In genomic region chr9:123268240-123268949, GRCh38 we compare ENCODE assay signal across 1 cellular context.
TF ChIP-seq lines count a peak whose summit lies in the region.

STRBP (minus strand) TSS chr9:123268586; CDS start chr9:123184134, 84,452 bp downstream.

TF ChIP-seq in HepG2, 621 proteins besides CTCF, POLR2A, EP300 and RAD21 (continued from another document):
- no peak for TF ChIP-seq BRF2 (CRISPR knock-in tag; IDR thresholded peaks at IDR 0.05)
- TF ChIP-seq CEBPB (IDR thresholded peaks at IDR 0.05; ENCODE audit: borderline replicate concordance, low read depth, low read length), result no peak
- TF ChIP-seq NFIB (CRISPR knock-in tag; IDR thresholded peaks at IDR 0.05; ENCODE audit: borderline replicate concordance), result no peak
- no peak for TF ChIP-seq ZNF777 (CRISPR knock-in tag; IDR thresholded peaks at IDR 0.05)
- no peak for TF ChIP-seq ATM (IDR thresholded peaks at IDR 0.05; ENCODE audit: borderline replicate concordance)
- no peak for TF ChIP-seq RFXAP (CRISPR knock-in tag; IDR thresholded peaks at IDR 0.05; ENCODE audit: borderline replicate concordance)
- no peak for TF ChIP-seq SYNCRIP (IDR thresholded peaks at IDR 0.05; ENCODE audit: insufficient read depth, low read depth, low read length)
- TF ChIP-seq ZNF841 (CRISPR knock-in tag; IDR thresholded peaks at IDR 0.05; ENCODE audit: borderline replicate concordance), result no peak
- no peak for TF ChIP-seq KDM2A (CRISPR knock-in tag; IDR thresholded peaks at IDR 0.05; ENCODE audit: borderline replicate concordance, low read depth)
- TF ChIP-seq HDAC1 (CRISPR knock-in tag; IDR thresholded peaks at IDR 0.05), result no peak
- TF ChIP-seq POLR2AphosphoS2 (IDR thresholded peaks at IDR 0.05; ENCODE audit: low read depth, low read length), result no peak
- no peak for TF ChIP-seq MTA1 (CRISPR knock-in tag; IDR thresholded peaks at IDR 0.05; ENCODE audit: borderline replicate concordance)
- no peak for TF ChIP-seq PTBP1 (IDR thresholded peaks at IDR 0.05; ENCODE audit: low read depth, low read length, poor library complexity, severe bottlenecking)
- TF ChIP-seq NR2C2 (CRISPR knock-in tag; IDR thresholded peaks at IDR 0.05; ENCODE audit: borderline replicate concordance), result no peak
- peak; percentile 6; the same call in 1 of the 2 replicates for TF ChIP-seq RXRB (CRISPR knock-in tag; IDR thresholded peaks at IDR 0.05; ENCODE audit: borderline replicate concordance)
- no peak for TF ChIP-seq ZNF205 (CRISPR knock-in tag; IDR thresholded peaks at IDR 0.05)
- no peak for TF ChIP-seq MAFK (conservative IDR thresholded peaks at IDR 0.05 in 1 of 2, IDR thresholded peaks at IDR 0.05 in 1 of 2; ENCODE audit: low read length in 2 of 2)
- 0 out of 2 replicates have a peak, but pooled peaks have one; percentile 30 for TF ChIP-seq KMT2B (CRISPR knock-in tag; IDR thresholded peaks at IDR 0.05)
- no peak for TF ChIP-seq SCMH1 (CRISPR knock-in tag; IDR thresholded peaks at IDR 0.05; ENCODE audit: borderline replicate concordance)
- no peak for TF ChIP-seq ZFP36 (IDR thresholded peaks at IDR 0.05; ENCODE audit: borderline replicate concordance, low read depth, low read length, partially characterized antibody)
- TF ChIP-seq ZSCAN9 (CRISPR knock-in tag; IDR thresholded peaks at IDR 0.05; ENCODE audit: borderline replicate concordance), result no peak
- TF ChIP-seq ZNF558 (CRISPR knock-in tag; IDR thresholded peaks at IDR 0.05; ENCODE audit: borderline replicate concordance), result peak; percentile 58; the same call in 1 of the 2 replicates
- TF ChIP-seq ZKSCAN8 (CRISPR knock-in tag; IDR thresholded peaks at IDR 0.05; ENCODE audit: borderline replicate concordance), result peak; percentile 19; the same call in 1 of the 2 replicates
- no peak for TF ChIP-seq CHCHD3 (CRISPR knock-in tag; IDR thresholded peaks at IDR 0.05)
- no peak for TF ChIP-seq ZNF773 (CRISPR knock-in tag; IDR thresholded peaks at IDR 0.05; ENCODE audit: borderline replicate concordance)
- peak; percentile 96 for TF ChIP-seq MYPOP (CRISPR knock-in tag; IDR thresholded peaks at IDR 0.05)
- no peak for TF ChIP-seq CHD2 (IDR thresholded peaks at IDR 0.05; ENCODE audit: low read depth, low read length)
